In genomic region chr19:3482507-3483225, GRCh38 we compare ENCODE assay signal across 21 cellular contexts. TPM values are rescaled to one million over a fixed set of nuclear protein-coding genes. Genes with fewer than 3 reads are reported as not detected.
DNase-seq lines count a peak whose midpoint lies in the region; TF ChIP-seq lines count a peak whose summit lies in the region.
"Had no signal": no experiment of that assay in that cellular context is flagged by ENCODE, and none has a peak within 500 bp of the region (broad histone marks: within the 10 kb centered on the region; RNA-seq: fewer than 3 reads in every experiment).

No MANE protein-coding gene starts in this region.

- H3K9me3 ChIP-seq in OCI-LY7 (ENCODE audit: low read length) (no peaks in the 10 kb centered on the region), muscle layer of duodenum (ENCODE audit: control insufficient read depth in 1 of 2, low read length in 2 of 2) (no peaks in the 10 kb centered on the region)
- H3K9me3 ChIP-seq: ovary had no signal

- no peaks in the 10 kb centered on the region for H4K20me1 ChIP-seq in OCI-LY7 (ENCODE audit: insufficient read depth, low read length)

- POLR2A ChIA-PET in OCI-LY7 (lab: Charles Lee), result interaction anchor here (0.6 kb wide), 1 partner anchor 149 kb away, joined by 3 read pairs; no protein-coding TSS in a partner anchor

- BruUV-seq in OCI-LY7 (replicated peaks; lab: Mats Ljungman, UMichigan), result no TSS peak

- CTCF ChIA-PET in OCI-LY7 (lab: Charles Lee; ENCODE audit: unreplicated experiment), result no interaction called here

- H2AFZ ChIP-seq in OCI-LY7 (ENCODE audit: low read length), result no peak overlapping the region
- H2AFZ ChIP-seq: hepatocyte had no signal

- H3K27me3 ChIP-seq in muscle layer of duodenum (ENCODE audit: low read depth, low read length), result no peaks in the 10 kb centered on the region
- H3K27me3 ChIP-seq: hepatocyte, ovary had no signal

- TF ChIP-seq CTCF in OCI-LY7 (conservative IDR thresholded peaks at IDR 0.05; ENCODE audit: low read length), result no peak

- H3K79me2 ChIP-seq in OCI-LY7 (ENCODE audit: insufficient read depth, low read depth, low read length), result no peaks in the 10 kb centered on the region
- H3K79me2 ChIP-seq: hepatocyte had no signal

- peaks cover 47% of the 10 kb centered on the region for H3K4me1 ChIP-seq in OCI-LY7 (ENCODE audit: insufficient read depth, low read length, poor library complexity, severe bottlenecking)
- H3K4me1 ChIP-seq in muscle layer of duodenum (ENCODE audit: control insufficient read depth in 1 of 2, insufficient read depth in 2 of 2, low read length in 2 of 2), result peaks cover 0 to 4% of the 10 kb centered on the region in 2 donors

- no peaks in the 10 kb centered on the region for H3K9me2 ChIP-seq in OCI-LY7 (ENCODE audit: insufficient read depth, low read length)

- H3K36me3 ChIP-seq in OCI-LY7 (ENCODE audit: insufficient read depth, low read length) (no peaks in the 10 kb centered on the region), muscle layer of duodenum (ENCODE audit: control insufficient read depth in 1 of 2, insufficient read depth in 2 of 2, low read length in 2 of 2) (no peaks in the 10 kb centered on the region)
- H3K36me3 ChIP-seq: ovary had no signal

- H3K4me2 ChIP-seq in OCI-LY7 (ENCODE audit: low read length), result 0 out of 2 replicates have a peak overlapping the region, but pooled peaks have one; percentile 92
- H3K4me2 ChIP-seq: hepatocyte, smooth muscle cell had no signal

- H3K4me3 ChIP-seq in OCI-LY7 (ENCODE audit: low read depth, low read length, poor library complexity, severe bottlenecking) (no peak overlapping the region), muscle layer of duodenum (ENCODE audit: low read depth in 1 of 2, low read length in 2 of 2) (no peak overlapping the region)
- H3K4me3 ChIP-seq: GM12878, hepatocyte, ovary, smooth muscle cell had no signal

- H3K27ac ChIP-seq in OCI-LY7 (ENCODE audit: low read depth, low read length, poor library complexity, severe bottlenecking), result peak overlapping the region; percentile 84
- peak overlapping the region; percentile 8 for H3K27ac ChIP-seq in muscle layer of duodenum (ENCODE audit: low read length)
- H3K27ac ChIP-seq: 22Rv1, ovary had no signal

- peak; percentile 52 for DNase-seq in DMS 273 (lab: John Stamatoyannopoulos, UW; ENCODE audit: unreplicated experiment)
- DNase-seq in DMS 273 treated with DMSO at 0.1 percent for 48 hours (lab: John Stamatoyannopoulos, UW), result no peak
- no peak for DNase-seq in OCI-LY7 (ENCODE audit: low spot score)
- DNase-seq in SHP77 treated with DMSO at 0.1 percent for 48 hours (lab: John Stamatoyannopoulos, UW), result no peak
- no peak for DNase-seq in NCI-H446 (lab: John Stamatoyannopoulos, UW)
- DNase-seq: activated B cell treated with CpG ODN at 0.5 μM for 24 hours; C1 segment of cervical spinal cord; effector memory CD8-positive, alpha-beta T cell; kidney; midbrain; NCI-H1436 treated with DMSO at 0.1 percent for 48 hours; NCI-H446 treated with DMSO at 0.1 percent for 48 hours; ovary; trophoblast cell had no signal

- intact Hi-C loops in OCI-LY7 (cut with micrococcal nuclease; ENCODE audit: unreplicated experiment), result no loop called here

RNA-seq across cellular contexts. Expression of gene SMIM44, which starts 0.6 kb away (rescaled TPM):
- not detected in 2 replicates for total RNA-seq in OCI-LY7 (2014; rRNA removed; shearing (Covaris generic))
- not detected in 2 replicates for total RNA-seq in OCI-LY7 (2022)
- total RNA-seq: activated B cell treated with CpG ODN at 0.5 μM for 24 hours; activated T-helper 17 cell treated with anti-CD3 and anti-CD28 coated beads, Interleukin-2, amount 50 U/mL, for 72 hours; GM12878; H1; hepatocyte; kidney; smooth muscle cell had no signal

RNA-seq across cellular contexts. Expression of gene SMIM24, which starts 2.3 kb away (rescaled TPM):
- total RNA-seq in OCI-LY7 (2014; rRNA removed; shearing (Covaris generic)), result 9.9 and 14.4 TPM in 2 replicates
- total RNA-seq in OCI-LY7 (2022), result 6.8 and 11.3 TPM in 2 replicates
- total RNA-seq: activated B cell treated with CpG ODN at 0.5 μM for 24 hours had no signal

RNA-seq across cellular contexts. Expression of gene DOHH, which starts 17.8 kb away (rescaled TPM):
- 12.3 and 13.1 TPM in 2 replicates for total RNA-seq in OCI-LY7 (2014; rRNA removed; shearing (Covaris generic))
- 9.8 and 11.3 TPM in 2 replicates for total RNA-seq in OCI-LY7 (2022)

RNA-seq across cellular contexts. Expression of gene FZR1, which starts 23.4 kb away (rescaled TPM):
- 39.8 and 61.2 TPM in 2 replicates for total RNA-seq in OCI-LY7 (2014; rRNA removed; shearing (Covaris generic))
- total RNA-seq in OCI-LY7 (2022), result 65.3 and 67.9 TPM in 2 replicates

RNA-seq across cellular contexts. Expression of gene TEKTIP1, which starts 56.3 kb away (rescaled TPM):
- total RNA-seq in OCI-LY7 (2014; rRNA removed; shearing (Covaris generic)), result 0.44 and 1.1 TPM in 2 replicates
- 7.0 and 9.7 TPM in 2 replicates for total RNA-seq in OCI-LY7 (2022)
- total RNA-seq: hepatocyte, smooth muscle cell had no signal
